ENCODE assay signal across 11 cellular contexts in the genomic region with DNA sequence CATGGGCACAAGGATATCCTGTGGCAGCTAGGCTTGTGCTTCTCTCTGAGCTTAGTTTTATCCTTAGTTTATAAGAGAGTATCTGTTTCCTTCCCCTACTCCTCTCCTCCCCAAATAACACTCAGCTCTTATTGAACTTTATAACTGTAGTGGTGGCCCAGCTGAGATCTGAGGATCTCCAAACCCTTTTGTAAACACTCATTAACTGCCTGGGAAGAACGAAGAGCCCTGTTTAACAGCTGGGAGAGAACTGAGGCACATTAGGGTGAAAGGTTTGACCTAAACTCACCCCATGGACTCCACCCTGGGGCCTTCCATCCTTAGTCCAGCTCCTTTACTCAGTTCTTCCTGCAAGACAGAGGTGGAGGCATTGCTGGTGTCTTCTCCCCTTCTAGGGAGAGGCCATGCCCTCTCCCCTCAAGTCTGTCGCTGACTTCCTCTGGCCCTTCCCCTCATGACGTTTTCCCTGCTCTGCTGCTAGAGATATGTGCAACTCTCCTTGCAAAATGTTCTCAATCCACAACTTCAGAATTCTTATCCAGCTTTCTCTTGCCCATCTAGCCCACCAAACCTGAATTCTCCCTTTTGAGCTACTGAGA. TPM values are rescaled to one million over a fixed set of nuclear protein-coding genes. Genes with fewer than 3 reads are reported as not detected.
DNase-seq lines count a peak whose midpoint lies in the region; ATAC-seq and TF ChIP-seq lines count a peak whose summit lies in the region.
"Had no signal": no experiment of that assay in that cellular context is flagged by ENCODE, and none has a peak within 500 bp of the region (broad histone marks: within the 10 kb centered on the region; RNA-seq: fewer than 3 reads in every experiment).

No MANE protein-coding gene starts in this region.

- peaks cover 36% of the 10 kb centered on the region for H3K36me3 Mint-ChIP-seq in stimulated activated effector memory CD8-positive, alpha-beta T cell treated with anti-CD3 and anti-CD28 coated beads, Interleukin-12 subunit alpha, Interleukin-12 subunit beta, amount 100 ng/mL, for 72 hours

- no peak overlapping the region for H3K9ac ChIP-seq in stomach smooth muscle (ENCODE audit: low read length in 2 of 2)

- peak overlapping the region; percentile 53; the same call in 1 of the 2 replicates for H3K27ac ChIP-seq in SJSA1
- H3K27ac ChIP-seq in hepatocyte, result peak overlapping the region; percentile 96
- H3K27ac ChIP-seq in stomach smooth muscle (ENCODE audit: low read length), result peak overlapping the region; percentile 38
- H3K27ac ChIP-seq in body of pancreas, result peak overlapping the region in 1 of 4 donors; percentile 18

- TF ChIP-seq POLR2A in body of pancreas (IDR thresholded peaks at IDR 0.05), result no peak

- peaks cover 98% of the 10 kb centered on the region for H3K4me1 ChIP-seq in SJSA1 (replicated peaks)
- peaks cover 81% of the 10 kb centered on the region for H3K4me1 ChIP-seq in hepatocyte (ENCODE audit: insufficient read depth)
- peaks cover 77% of the 10 kb centered on the region for H3K4me1 ChIP-seq in stomach smooth muscle (ENCODE audit: control insufficient read depth, insufficient read depth, low read length)
- H3K4me1 ChIP-seq in body of pancreas, result peaks cover 42% of the 10 kb centered on the region

- intact Hi-C loops in body of pancreas (cut with DNase I), result loop anchor here (2.0 kb wide), 1 partner anchor 43 kb away; no protein-coding TSS in a partner anchor

- H3K27ac Mint-ChIP-seq in stimulated activated effector memory CD8-positive, alpha-beta T cell treated with anti-CD3 and anti-CD28 coated beads, Interleukin-12 subunit alpha, Interleukin-12 subunit beta, amount 100 ng/mL, for 72 hours, result no peak overlapping the region

- no peaks in the 10 kb centered on the region for H3K9me3 Mint-ChIP-seq in stimulated activated effector memory CD8-positive, alpha-beta T cell treated with anti-CD3 and anti-CD28 coated beads, Interleukin-12 subunit alpha, Interleukin-12 subunit beta, amount 100 ng/mL, for 72 hours

- no peaks in the 10 kb centered on the region for H4K20me1 ChIP-seq in hepatocyte (ENCODE audit: insufficient read depth, poor library complexity, severe bottlenecking)

- H3K79me2 ChIP-seq in hepatocyte, result peaks cover 46% of the 10 kb centered on the region

- H3K4me3 Mint-ChIP-seq in stimulated activated effector memory CD8-positive, alpha-beta T cell treated with anti-CD3 and anti-CD28 coated beads, Interleukin-12 subunit alpha, Interleukin-12 subunit beta, amount 100 ng/mL, for 72 hours, result no peak overlapping the region

- DNase-seq in SIG-M5 treated with dmso at 0.1 percent for 504 hours (lab: John Stamatoyannopoulos, UW; ENCODE audit: unreplicated experiment) (peak; percentile 16), SIG-M5 (lab: John Stamatoyannopoulos, UW) (no peak), SJSA1 (ENCODE audit: low read depth in 1 of 2, low spot score in 2 of 2) (no peak), hepatocyte (ENCODE audit: low spot score) (no peak), body of pancreas (no peak)
- no peak for DNase-seq in stimulated activated effector memory CD8-positive, alpha-beta T cell treated with anti-CD3 and anti-CD28 coated beads, Interleukin-12 subunit alpha, Interleukin-12 subunit beta, amount 100 ng/mL, for 72 hours (ENCODE audit: low spot score in 2 of 2)
- no peak for DNase-seq in activated CD4-positive, alpha-beta T cell treated with anti-CD3 and anti-CD28 coated beads, Interleukin-2, amount 50 U/mL, for 4 hours
- DNase-seq: effector CD4-positive, alpha-beta T cell; stimulated activated CD4-positive, alpha-beta T cell treated with anti-CD3 and anti-CD28 coated beads, Interleukin-12 subunit alpha, Interleukin-12 subunit beta, amount 100 ng/mL, for 4 hours had no signal

- H3K27me3 ChIP-seq in SJSA1 (replicated peaks), result no peaks in the 10 kb centered on the region
- H3K27me3 ChIP-seq in hepatocyte, result no peaks in the 10 kb centered on the region
- no peaks in the 10 kb centered on the region for H3K27me3 ChIP-seq in stomach smooth muscle (ENCODE audit: control insufficient read depth in 1 of 2, insufficient read depth in 2 of 2, low read length in 2 of 2)
- H3K27me3 ChIP-seq in body of pancreas, result no peaks in the 10 kb centered on the region

- H2AFZ ChIP-seq in hepatocyte, result no peak overlapping the region

- H3K4me2 ChIP-seq in hepatocyte, result peak overlapping the region; percentile 95

- no peaks in the 10 kb centered on the region for H3K9me2 ChIP-seq in hepatocyte (replicated peaks; ENCODE audit: insufficient read depth)

- H3K9me3 ChIP-seq in SJSA1 (replicated peaks) (no peaks in the 10 kb centered on the region), hepatocyte (ENCODE audit: low read depth) (no peaks in the 10 kb centered on the region), stomach smooth muscle (ENCODE audit: control insufficient read depth in 2 of 2, low read length in 2 of 2) (no peaks in the 10 kb centered on the region), body of pancreas (no peaks in the 10 kb centered on the region)

- no peak for ATAC-seq in body of pancreas
- no peak for ATAC-seq in stimulated activated effector memory CD8-positive, alpha-beta T cell treated with anti-CD3 and anti-CD28 coated beads, Interleukin-12 subunit alpha, Interleukin-12 subunit beta, amount 100 ng/mL, for 72 hours

- H3K4me3 ChIP-seq in SJSA1 (no peak overlapping the region), hepatocyte (no peak overlapping the region), stomach smooth muscle (ENCODE audit: low read length in 2 of 2) (no peak overlapping the region), body of pancreas (no peak overlapping the region)

- 17% methylated on average over 3 of the region's 3 CpGs for WGBS in hepatocyte (ENCODE audit: low lambda C conversion rate, missing lambda C conversion rate)
- WGBS in body of pancreas, 2 donors, result 57 to 59% methylated on average over 3 of the region's 3 CpGs

- TF ChIP-seq CTCF in hepatocyte (IDR thresholded peaks at IDR 0.05; ENCODE audit: poor library complexity) (no peak), body of pancreas (IDR thresholded peaks at IDR 0.05) (no peak)

- H3K4me1 Mint-ChIP-seq in stimulated activated effector memory CD8-positive, alpha-beta T cell treated with anti-CD3 and anti-CD28 coated beads, Interleukin-12 subunit alpha, Interleukin-12 subunit beta, amount 100 ng/mL, for 72 hours, result peaks cover 17% of the 10 kb centered on the region

- peaks cover 8% of the 10 kb centered on the region for H3K36me3 ChIP-seq in SJSA1
- H3K36me3 ChIP-seq in hepatocyte (replicated peaks; ENCODE audit: insufficient read depth, low read depth), result no peaks in the 10 kb centered on the region
- H3K36me3 ChIP-seq in stomach smooth muscle (ENCODE audit: control insufficient read depth in 2 of 2, insufficient read depth in 2 of 2, low read length in 2 of 2), result no peaks in the 10 kb centered on the region
- H3K36me3 ChIP-seq in body of pancreas (replicated peaks in 1 of 2; ENCODE audit: insufficient read depth in 1 of 2, low read depth in 2 of 2), result no peaks in the 10 kb centered on the region

RNA-seq across cellular contexts. Expression of a gene that starts 1.2 kb away (rescaled TPM):
- total RNA-seq in SJSA1 (2014; rRNA removed; shearing (Covaris generic)), result 30.7 and 38.5 TPM in 2 replicates
- total RNA-seq in hepatocyte (19.2 and 30.0 TPM in 2 replicates), body of pancreas (10 to 100 TPM; 11.4 to 13.8 TPM)
- 33.1 and 34.4 TPM in 2 replicates for polyA plus RNA-seq in hepatocyte

RNA-seq across cellular contexts. Expression of a gene that starts 20.1 kb away (rescaled TPM):
- 95.8 and 97.8 TPM in 2 replicates for total RNA-seq in SJSA1 (2014; rRNA removed; shearing (Covaris generic))
- total RNA-seq in hepatocyte (5.8 and 8.6 TPM in 2 replicates), body of pancreas (under 1 TPM; 0.66 to 0.78 TPM)
- 5.1 and 7.5 TPM in 2 replicates for polyA plus RNA-seq in hepatocyte

RNA-seq across cellular contexts. Expression of a gene that starts 56.7 kb away (rescaled TPM):
- total RNA-seq in SJSA1 (2014; rRNA removed; shearing (Covaris generic)), result not detected in 2 replicates
- 0.47 TPM in 1 of 2 replicates, not detected in the other for total RNA-seq in hepatocyte
- 3.3 and 3.8 TPM in 2 replicates for polyA plus RNA-seq in hepatocyte
- total RNA-seq in body of pancreas, result 1 to 10 TPM in 1 of 2 donors, not detected in 1; 1.3 TPM
- total RNA-seq: lower leg skin had no signal

Comparison
In these comparisons a context has a peak if more than half of its experiments do, and no peak if none do; other contexts are left out.
1. RNA of a gene that starts 20.1 kb away (total RNA-seq): 95.8 to 97.8 TPM in SJSA1; 5.8 to 8.6 TPM in hepatocyte and 0.66 to 0.78 TPM in body of pancreas; every median in the first group is over 10 times any median in the second.